ENCODE assay signal across 1 cellular context in the genomic region with DNA sequence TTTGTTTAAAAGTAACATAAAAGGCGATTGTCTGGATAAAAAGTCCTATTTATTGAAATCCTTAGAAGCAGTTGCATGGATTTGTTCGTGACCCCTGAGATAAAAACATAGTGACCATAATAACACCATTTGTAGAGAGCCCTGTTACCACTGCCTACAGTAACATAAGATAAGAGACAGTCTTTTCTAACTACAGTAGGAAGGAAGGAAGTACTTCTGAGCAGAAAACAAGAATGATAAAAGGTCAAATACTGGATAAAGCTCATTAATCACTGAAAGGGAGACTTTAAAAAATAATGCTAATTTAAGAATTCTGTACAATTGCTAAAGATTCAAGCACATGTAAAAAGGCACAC.
TF ChIP-seq lines count a peak whose summit lies in the region.

No MANE protein-coding gene starts in this region.

TF ChIP-seq in K562, 482 proteins besides CTCF, POLR2A, EP300 and RAD21:
- TF ChIP-seq GABPA (tag; conservative IDR thresholded peaks at IDR 0.05; ENCODE audit: low read depth) (0 out of 2 replicates have a peak, but pooled peaks have one; percentile 26), HMG20B (CRISPR knock-in tag; IDR thresholded peaks at IDR 0.05) (no peak), NR2C1 (IDR thresholded peaks at IDR 0.05) (peak; percentile 52), NR2C1 (tag; IDR thresholded peaks at IDR 0.05) (peak; percentile 46; the same call in 1 of the 2 replicates), CBFA2T3 (IDR thresholded peaks at IDR 0.05) (peak; percentile 25), MEIS2 (IDR thresholded peaks at IDR 0.05; ENCODE audit: partially characterized antibody) (peak; percentile 41), CHD1 (IDR thresholded peaks at IDR 0.05; ENCODE audit: low read length) (no peak), NR2C2 (CRISPR knock-in tag; IDR thresholded peaks at IDR 0.05) (no peak), NR2C2 (tag; IDR thresholded peaks at IDR 0.05) (peak; percentile 32; the same call in 1 of the 2 replicates)
- TF ChIP-seq, protein P1, sequence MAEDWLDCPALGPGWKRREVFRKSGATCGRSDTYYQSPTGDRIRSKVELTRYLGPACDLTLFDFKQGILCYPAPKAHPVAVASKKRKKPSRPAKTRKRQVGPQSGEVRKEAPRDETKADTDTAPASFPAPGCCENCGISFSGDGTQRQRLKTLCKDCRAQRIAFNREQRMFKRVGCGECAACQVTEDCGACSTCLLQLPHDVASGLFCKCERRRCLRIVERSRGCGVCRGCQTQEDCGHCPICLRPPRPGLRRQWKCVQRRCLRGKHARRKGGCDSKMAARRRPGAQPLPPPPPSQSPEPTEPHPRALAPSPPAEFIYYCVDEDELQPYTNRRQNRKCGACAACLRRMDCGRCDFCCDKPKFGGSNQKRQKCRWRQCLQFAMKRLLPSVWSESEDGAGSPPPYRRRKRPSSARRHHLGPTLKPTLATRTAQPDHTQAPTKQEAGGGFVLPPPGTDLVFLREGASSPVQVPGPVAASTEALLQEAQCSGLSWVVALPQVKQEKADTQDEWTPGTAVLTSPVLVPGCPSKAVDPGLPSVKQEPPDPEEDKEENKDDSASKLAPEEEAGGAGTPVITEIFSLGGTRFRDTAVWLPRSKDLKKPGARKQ (CRISPR knock-in tag; IDR thresholded peaks at IDR 0.05), result no peak
TF ChIP-seq in K562: peak in this region for 5.
